Comparison of ENCODE assay signal across 12 cellular contexts in genomic region chr6:138485586-138486248, GRCh38. TPM values are rescaled to one million over a fixed set of nuclear protein-coding genes. Genes with fewer than 3 reads are reported as not detected.
A peak's percentile ranks its signal among the peaks of the same experiment; 100 is the strongest.
DNase-seq lines count a peak whose midpoint lies in the region; ATAC-seq and TF ChIP-seq lines count a peak whose summit lies in the region.
"Had no signal": no experiment of that assay in that cellular context is flagged by ENCODE, and none has a peak within 500 bp of the region (broad histone marks: within the 10 kb centered on the region; RNA-seq: fewer than 3 reads in every experiment).

No MANE protein-coding gene starts in this region.

- H3K4me2 ChIP-seq in GM23338 = peak overlapping the region; percentile 67
- H3K4me2 ChIP-seq: KMS-11 had no signal

- peaks cover 11% of the 10 kb centered on the region for H3K79me2 ChIP-seq in GM23338 (replicated peaks; ENCODE audit: insufficient read depth)

- H3K36me3 Mint-ChIP-seq in GM23338 (ENCODE audit: low read depth) (peaks cover 4% of the 10 kb centered on the region; the same call in 2 of the 3 replicates), osteocyte (ENCODE audit: unreplicated experiment) (no peaks in the 10 kb centered on the region), CD14-positive monocyte (peaks cover 0 to 3% of the 10 kb centered on the region in 2 donors)

- peak overlapping the region; percentile 84 for H3K27ac ChIP-seq in GM23338 (ENCODE audit: low read depth)
- H3K27ac ChIP-seq in iPS-18a (ENCODE audit: low read length) = peak overlapping the region; percentile 72
- H3K27ac ChIP-seq: KMS-11 had no signal

- no peaks in the 10 kb centered on the region for H3K9me3 ChIP-seq in adipocyte (ENCODE audit: control insufficient read depth, low read length)
- H3K9me3 ChIP-seq in iPS-18a (ENCODE audit: control insufficient read depth, low read depth, low read length) = no peaks in the 10 kb centered on the region

- no peaks in the 10 kb centered on the region for H4K20me1 ChIP-seq in GM23338 (replicated peaks; ENCODE audit: insufficient read depth)

- H3K27me3 Mint-ChIP-seq in GM23338 (ENCODE audit: insufficient read depth, low read depth, poor library complexity) = peaks cover 3% of the 10 kb centered on the region
- H3K27me3 Mint-ChIP-seq in osteocyte (ENCODE audit: unreplicated experiment) = no peaks in the 10 kb centered on the region
- peaks cover 0 to 2% (median 0%) of the 10 kb centered on the region in 3 donors for H3K27me3 Mint-ChIP-seq in CD14-positive monocyte (ENCODE audit: low read depth in 3 of 3)

- H3K27me3 ChIP-seq in GM23338 (ENCODE audit: insufficient read depth) (no peaks in the 10 kb centered on the region), adipocyte (replicated peaks; ENCODE audit: control insufficient read depth, insufficient read depth, low read length) (no peaks in the 10 kb centered on the region), iPS-18a (ENCODE audit: control insufficient read depth, insufficient read depth, low read length) (no peaks in the 10 kb centered on the region)

- H3F3A ChIP-seq in GM23338 (replicated peaks; ENCODE audit: low read depth) = peaks cover 6% of the 10 kb centered on the region; the same call in 1 of the 2 replicates

- no peaks in the 10 kb centered on the region for H3K36me3 ChIP-seq in GM23338 (ENCODE audit: insufficient read depth)
- H3K36me3 ChIP-seq in adipocyte (ENCODE audit: control insufficient read depth, insufficient read depth, low read length, severe bottlenecking) = no peaks in the 10 kb centered on the region
- no peaks in the 10 kb centered on the region for H3K36me3 ChIP-seq in iPS-18a (ENCODE audit: control insufficient read depth, low read depth, low read length)

- DNase-seq in GM23338 (ENCODE audit: low spot score) (peak; percentile 60), adipocyte (ENCODE audit: low read depth) (no peak), osteocyte (ENCODE audit: extremely low spot score, unreplicated experiment) (no peak), SK-N-DZ (ENCODE audit: low spot score) (no peak), CD14-positive monocyte (ENCODE audit: low spot score) (no peak)
- DNase-seq: activated CD8-positive, alpha-beta memory T cell treated with anti-CD3 and anti-CD28 coated beads for 24 hours; NCI-H2081 treated with DMSO at 0.1 percent for 48 hours; SHP77 treated with DMSO at 0.1 percent for 48 hours had no signal

- intact Hi-C loops in CD14-positive monocyte (cut with micrococcal nuclease) = no loop called here

- H3K27ac Mint-ChIP-seq in GM23338 (peak overlapping the region; percentile 80), osteocyte (ENCODE audit: unreplicated experiment) (peak overlapping the region; percentile 91), CD14-positive monocyte (no peak overlapping the region)

- ATAC-seq in GM23338 = peak; percentile 75
- no peak for ATAC-seq in GM21367 (IDR thresholded peaks at IDR 0.05; ENCODE audit: unreplicated experiment)
- no peak for ATAC-seq in HG03135 (IDR thresholded peaks at IDR 0.05; ENCODE audit: unreplicated experiment)

- H2AFZ ChIP-seq in GM23338 = no peak overlapping the region

- peak overlapping the region; percentile 40 for H3K4me3 Mint-ChIP-seq in GM23338
- H3K4me3 Mint-ChIP-seq in osteocyte (ENCODE audit: unreplicated experiment) = peak overlapping the region; percentile 58
- H3K4me3 Mint-ChIP-seq in CD14-positive monocyte = no peak overlapping the region

- H3K9me2 ChIP-seq in GM23338 (ENCODE audit: insufficient read depth) = peaks cover 6% of the 10 kb centered on the region; the same call in 1 of the 2 replicates

- H3K9ac ChIP-seq in adipocyte (ENCODE audit: low read length) (peak overlapping the region; percentile 41), iPS-18a (ENCODE audit: low read length) (peak overlapping the region; percentile 49)
- H3K9ac ChIP-seq: KMS-11 had no signal

- peaks cover 43% of the 10 kb centered on the region for H3K4me1 ChIP-seq in GM23338 (ENCODE audit: insufficient read depth)
- no peaks in the 10 kb centered on the region for H3K4me1 ChIP-seq in adipocyte (ENCODE audit: control insufficient read depth, insufficient read depth, low read length)
- peaks cover 37% of the 10 kb centered on the region for H3K4me1 ChIP-seq in iPS-18a (ENCODE audit: control insufficient read depth, low read depth, low read length)

- H3K9me3 Mint-ChIP-seq in GM23338 = no peaks in the 10 kb centered on the region
- H3K9me3 Mint-ChIP-seq in osteocyte (ENCODE audit: unreplicated experiment) = no peaks in the 10 kb centered on the region
- H3K9me3 Mint-ChIP-seq in CD14-positive monocyte = peaks cover 0 to 1% (median 0%) of the 10 kb centered on the region in 7 donors

- no peak for TF ChIP-seq CTCF in GM23338 (conservative IDR thresholded peaks at IDR 0.05; ENCODE audit: low read depth in 2 of 2)
- TF ChIP-seq CTCF in osteocyte (IDR thresholded peaks at IDR 0.05) = no peak
- TF ChIP-seq CTCF in CD14-positive monocyte (IDR thresholded peaks at IDR 0.05) = no peak

- H3K4me1 Mint-ChIP-seq in GM23338 (peaks cover 43% of the 10 kb centered on the region), osteocyte (ENCODE audit: unreplicated experiment) (peaks cover 25% of the 10 kb centered on the region), CD14-positive monocyte (peaks cover 2% of the 10 kb centered on the region)

- H3K4me3 ChIP-seq in GM23338 = peak overlapping the region; percentile 37
- no peak overlapping the region for H3K4me3 ChIP-seq in adipocyte (ENCODE audit: low read length)
- peak overlapping the region; percentile 53 for H3K4me3 ChIP-seq in iPS-18a (ENCODE audit: low read length)

TF ChIP-seq in GM23338, 12 proteins besides CTCF, POLR2A, EP300 and RAD21 (continues in another document):
- TF ChIP-seq STAT1 (IDR thresholded peaks at IDR 0.05; ENCODE audit: unreplicated experiment) = no peak
- TF ChIP-seq ETS1 (IDR thresholded peaks at IDR 0.05) = no peak
- no peak for TF ChIP-seq EZH2 (IDR thresholded peaks at IDR 0.05; ENCODE audit: low read depth, unreplicated experiment)
- no peak for TF ChIP-seq NANOG (IDR thresholded peaks at IDR 0.05; ENCODE audit: borderline replicate concordance)
- no peak for TF ChIP-seq EZH2phosphoT487 (IDR thresholded peaks at IDR 0.05; ENCODE audit: unreplicated experiment)
- no peak for TF ChIP-seq ZNF331 (CRISPR knock-in tag; IDR thresholded peaks at IDR 0.05; ENCODE audit: low read depth)
- TF ChIP-seq REST (IDR thresholded peaks at IDR 0.05; ENCODE audit: unreplicated experiment) = no peak
- no peak for TF ChIP-seq ZNF114 (CRISPR knock-in tag; IDR thresholded peaks at IDR 0.05)

RNA-seq across cellular contexts. Expression of gene NHSL1, which starts 13.6 kb away (rescaled TPM):
- 21.2 and 24.5 TPM in 2 replicates for total RNA-seq in GM23338 (2014; rRNA removed; shearing (Covaris generic))
- polyA plus RNA-seq in GM23338 (2016; fragmentation: Nextera tagmentation; extraction: Ambion mirVana) (10.5 and 11.2 TPM in 2 replicates), CD14-positive monocyte (under 1 TPM; 0.06 to 0.51 TPM)
- 19.0 and 21.2 TPM in 2 replicates for total RNA-seq in osteocyte
- 0.08 and 0.12 TPM in 2 replicates for polyA plus RNA-seq in SK-N-DZ (2014; cell fraction: cytosol; rRNA removed)
- 0.05 TPM in 1 of 2 replicates, not detected in the other for polyA plus RNA-seq in SK-N-DZ (2014; cell fraction: nucleus; rRNA removed)

Comparison
In these comparisons a context has a peak if more than half of its experiments do, and no peak if none do; other contexts are left out.
1. H3K27ac Mint-ChIP-seq: peak in GM23338 (single experiment) and osteocyte (single experiment); none in CD14-positive monocyte (0 of 7).
2. H3K4me3 Mint-ChIP-seq: peak in GM23338 (single experiment) and osteocyte (single experiment); none in CD14-positive monocyte (0 of 2).